Comparison of ENCODE assay signal across 17 cellular contexts in genomic region chr12:57341275-57341990, GRCh38.
DNase-seq lines count a peak whose midpoint lies in the region; ATAC-seq and TF ChIP-seq lines count a peak whose summit lies in the region.
"Had no signal": no experiment of that assay in that cellular context is flagged by ENCODE, and none has a peak within 500 bp of the region (broad histone marks: within the 10 kb centered on the region; RNA-seq: fewer than 3 reads in every experiment).

No MANE protein-coding gene starts in this region.

- H3K4me2 ChIP-seq in OCI-LY7 (ENCODE audit: low read length) = no peak overlapping the region

- no peaks in the 10 kb centered on the region for H3K27me3 ChIP-seq in SJCRH30
- no peaks in the 10 kb centered on the region for H3K27me3 ChIP-seq in psoas muscle (ENCODE audit: insufficient read depth in 3 of 3, low read length in 2 of 3)
- H3K27me3 ChIP-seq in WERI-Rb-1 (ENCODE audit: insufficient read depth, low read depth, severe bottlenecking) = no peaks in the 10 kb centered on the region
- H3K27me3 ChIP-seq: esophagus muscularis mucosa had no signal

- no peak overlapping the region for H2AFZ ChIP-seq in OCI-LY7 (ENCODE audit: low read length)

- intact Hi-C loops in psoas muscle (cut with DNase I) = no loop called here
- intact Hi-C loops in OCI-LY7 (cut with micrococcal nuclease; ENCODE audit: unreplicated experiment) = no loop called here

- CTCF ChIA-PET in OCI-LY7 (lab: Charles Lee; ENCODE audit: unreplicated experiment) = interaction anchor here (0.5 kb wide), 1 partner anchor 111 kb away, joined by 7 read pairs; no protein-coding TSS in a partner anchor

- POLR2A ChIA-PET in OCI-LY7 (lab: Charles Lee) = interaction anchor here (0.6 to 2.0 kb wide), 4 partner anchors 12 to 188 kb away, joined by 3 to 6 read pairs (median 4); no protein-coding TSS in a partner anchor

- no peaks in the 10 kb centered on the region for H4K20me1 ChIP-seq in OCI-LY7 (ENCODE audit: insufficient read depth, low read length)

- H3K9me2 ChIP-seq in OCI-LY7 (ENCODE audit: insufficient read depth, low read length) = no peaks in the 10 kb centered on the region

- TF ChIP-seq CTCF in fibroblast of villous mesenchyme (IDR thresholded peaks at IDR 0.05; ENCODE audit: insufficient read depth, low read depth, low read length) (no peak), psoas muscle (IDR thresholded peaks at IDR 0.05) (no peak), WERI-Rb-1 (IDR thresholded peaks at IDR 0.05; ENCODE audit: low read depth, low read length) (no peak), OCI-LY7 (conservative IDR thresholded peaks at IDR 0.05; ENCODE audit: low read length) (no peak)

- H3K4me1 ChIP-seq in SJCRH30 = peaks cover 22% of the 10 kb centered on the region; the same call in 1 of the 2 replicates
- H3K4me1 ChIP-seq in psoas muscle = peaks cover 10% of the 10 kb centered on the region
- no peaks in the 10 kb centered on the region for H3K4me1 ChIP-seq in OCI-LY7 (ENCODE audit: insufficient read depth, low read length, poor library complexity, severe bottlenecking)

- H3K27ac ChIP-seq in SJCRH30 (no peak overlapping the region; the same call in 1 of the 2 replicates), psoas muscle (peak overlapping the region; percentile 50), WERI-Rb-1 (no peak overlapping the region), OCI-LY7 (ENCODE audit: low read depth, low read length, poor library complexity, severe bottlenecking) (no peak overlapping the region)
- H3K27ac ChIP-seq: C4-2B, RWPE1 had no signal

- ATAC-seq in psoas muscle = peak; percentile 82 to 89 (median 87)
- ATAC-seq: natural killer cell; stimulated activated memory B cell treated with anti-CD40 and anti-IgM and Interleukin-4, amounts not matched to agents 10 μg/mL and 1 μg/mL and 100 μg/mL, for 72 hours had no signal

- 38 to 53% (median 44%) methylated on average over 7 of the region's 7 CpGs for WGBS in psoas muscle, 3 donors

- peak; percentile 71 for DNase-seq in G401 (ENCODE audit: low spot score)
- peak in 1 of 2 experiments; percentile 76 for DNase-seq in SJCRH30
- peak; percentile 69 for DNase-seq in fibroblast of villous mesenchyme (ENCODE audit: low read depth)
- DNase-seq in psoas muscle = no peak
- no peak for DNase-seq in NCI-H526 treated with DMSO at 0.1 percent for 48 hours (lab: John Stamatoyannopoulos, UW)
- DNase-seq in WERI-Rb-1 = no peak
- no peak for DNase-seq in activated CD4-positive, CD25-positive, alpha-beta regulatory T cell treated with anti-CD3 and anti-CD28 coated beads, Interleukin-2, amount 50 U/mL, for 72 hours
- DNase-seq in OCI-LY7 (ENCODE audit: low spot score) = no peak
- DNase-seq: activated CD4-positive, alpha-beta T cell treated with anti-CD3 and anti-CD28 coated beads for 4 hours; activated T-cell treated with anti-CD3 and anti-CD28 coated beads, Interleukin-2, amount 50 U/mL, for 1 hour; DMS53; MM.1S; natural killer cell had no signal

- H3K4me3 ChIP-seq in SJCRH30 = peak overlapping the region; percentile 2
- H3K4me3 ChIP-seq in fibroblast of villous mesenchyme (ENCODE audit: low read depth, low read length) = no peak overlapping the region
- H3K4me3 ChIP-seq in psoas muscle = no peak overlapping the region
- no peak overlapping the region for H3K4me3 ChIP-seq in WERI-Rb-1 (ENCODE audit: low read depth, low read length)
- no peak overlapping the region for H3K4me3 ChIP-seq in OCI-LY7 (ENCODE audit: low read depth, low read length, poor library complexity, severe bottlenecking)
- H3K4me3 ChIP-seq: esophagus muscularis mucosa had no signal

- H3K36me3 ChIP-seq in SJCRH30 (peaks cover 7% of the 10 kb centered on the region), psoas muscle (ENCODE audit: insufficient read depth in 1 of 2, low read depth in 1 of 2) (peaks cover 0 to 5% of the 10 kb centered on the region in 2 donors), WERI-Rb-1 (no peaks in the 10 kb centered on the region), OCI-LY7 (ENCODE audit: insufficient read depth, low read length) (no peaks in the 10 kb centered on the region)

- no TSS peak for BruUV-seq in OCI-LY7 (replicated peaks; lab: Mats Ljungman, UMichigan)

- H3K79me2 ChIP-seq in OCI-LY7 (ENCODE audit: insufficient read depth, low read depth, low read length) = no peaks in the 10 kb centered on the region

- in situ Hi-C loops in G401 (cut with HindIII; ENCODE audit: low sequenced_read_pairs) = no loop called here

- H3K9me3 ChIP-seq in SJCRH30 (replicated peaks) = peaks cover under 1% of the 10 kb centered on the region
- no peaks in the 10 kb centered on the region for H3K9me3 ChIP-seq in psoas muscle
- H3K9me3 ChIP-seq in WERI-Rb-1 (ENCODE audit: severe bottlenecking) = no peaks in the 10 kb centered on the region
- H3K9me3 ChIP-seq in OCI-LY7 (ENCODE audit: low read length) = no peaks in the 10 kb centered on the region
- H3K9me3 ChIP-seq: esophagus muscularis mucosa had no signal

Comparison
In these comparisons a context has a peak if more than half of its experiments do, and no peak if none do; other contexts are left out.
1. DNase-seq: peak in G401 (single experiment) and fibroblast of villous mesenchyme (single experiment); none in psoas muscle (0 of 2), NCI-H526 treated with DMSO at 0.1 percent for 48 hours (single experiment), WERI-Rb-1 (single experiment), activated CD4-positive, CD25-positive, alpha-beta regulatory T cell treated with anti-CD3 and anti-CD28 coated beads, Interleukin-2, amount 50 U/mL, for 72 hours (single experiment) and OCI-LY7 (single experiment).